Comparison of ENCODE assay signal across 8 cellular contexts in the genomic region with DNA sequence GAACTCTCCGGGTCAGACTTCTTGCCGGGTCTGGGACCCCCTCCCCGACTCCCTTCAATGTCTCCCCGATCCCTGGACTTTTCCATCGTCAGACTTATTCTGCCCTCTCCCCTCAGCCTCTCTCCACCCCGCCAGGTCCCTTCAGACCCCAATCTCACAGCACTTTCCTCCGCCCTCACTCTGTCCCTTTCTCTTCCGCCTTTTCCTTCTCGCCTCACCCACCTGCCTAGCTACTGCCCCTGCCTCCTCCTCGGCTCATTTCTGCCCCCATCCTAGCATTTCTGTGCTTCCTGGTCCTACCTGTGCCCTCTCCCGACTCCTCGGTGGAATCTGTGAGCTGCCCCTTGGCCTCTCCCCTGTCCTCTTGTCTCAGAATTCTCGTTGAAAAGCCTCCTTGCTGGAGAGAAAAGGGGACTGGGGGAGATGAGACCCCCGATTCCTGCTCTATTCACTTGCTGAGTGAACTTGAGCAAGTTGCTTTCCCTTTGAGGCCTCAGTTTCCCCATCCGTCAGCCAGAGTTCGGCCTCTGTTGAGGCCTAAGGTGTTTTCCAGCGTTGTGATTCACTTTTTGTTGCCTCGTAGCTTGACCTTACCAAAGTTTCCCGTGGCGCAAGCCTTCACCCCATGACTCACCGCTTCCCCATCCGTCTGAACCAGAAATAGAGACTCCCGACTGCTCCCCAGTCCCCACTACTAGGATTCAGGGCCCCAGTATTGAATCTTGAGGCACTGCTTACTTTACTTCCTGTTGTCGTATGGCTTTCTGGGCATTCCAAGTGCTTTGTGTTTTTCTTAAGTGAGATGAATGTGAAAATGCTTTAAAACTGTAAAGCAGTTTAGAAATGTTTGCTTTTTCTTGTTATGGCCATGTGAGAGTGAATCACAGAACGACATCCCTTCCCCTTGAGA. TPM values are rescaled to one million over a fixed set of nuclear protein-coding genes. Genes with fewer than 3 reads are reported as not detected.
DNase-seq lines count a peak whose midpoint lies in the region; ATAC-seq and TF ChIP-seq lines count a peak whose summit lies in the region.

No MANE protein-coding gene starts in this region.

- peak overlapping the region; percentile 73 to 92 (median 88) for H3K4me3 ChIP-seq in esophagus squamous epithelium
- H3K4me3 ChIP-seq in naive thymus-derived CD4-positive, alpha-beta T cell (ENCODE audit: low read length) = peak overlapping the region; percentile 74
- peak overlapping the region; percentile 83 for H3K4me3 ChIP-seq in thoracic aorta

- ATAC-seq in GM19395 (IDR thresholded peaks at IDR 0.05; ENCODE audit: unreplicated experiment) (peak; percentile 16), thoracic aorta (ENCODE audit: insufficient number of reproducible peaks, low FRiP score, low read depth) (peak; percentile 66)
- ATAC-seq in naive thymus-derived CD4-positive, alpha-beta T cell = peak; percentile 7

- intact Hi-C loops in esophagus squamous epithelium (cut with DNase I) = no loop called here
- intact Hi-C loops in naive thymus-derived CD4-positive, alpha-beta T cell (cut with micrococcal nuclease) = loop anchor here (1.0 to 10.0 kb wide), 21 partner anchors 40 to 1643 kb away; a partner anchor contains a TSS

- H3K27me3 Mint-ChIP-seq in naive thymus-derived CD4-positive, alpha-beta T cell = no peaks in the 10 kb centered on the region

- H3K27ac ChIP-seq in esophagus squamous epithelium = peak overlapping the region; percentile 90 to 99 (median 96)
- peak overlapping the region; percentile 95 for H3K27ac ChIP-seq in naive thymus-derived CD4-positive, alpha-beta T cell (ENCODE audit: low read depth, low read length)
- H3K27ac ChIP-seq in thoracic aorta = peak overlapping the region; percentile 92 to 96

- H3K36me3 Mint-ChIP-seq in naive thymus-derived CD4-positive, alpha-beta T cell = peaks cover 4 to 22% (median 9%) of the 10 kb centered on the region in 5 donors

- no peak for TF ChIP-seq POLR2A in esophagus squamous epithelium (IDR thresholded peaks at IDR 0.05)

- H3K9me3 Mint-ChIP-seq in naive thymus-derived CD4-positive, alpha-beta T cell = no peaks in the 10 kb centered on the region

- H3K27ac Mint-ChIP-seq in naive thymus-derived CD4-positive, alpha-beta T cell = peak overlapping the region; percentile 84 to 96 (median 91)

- peaks cover 20 to 59% (median 27%) of the 10 kb centered on the region in 3 donors for H3K4me1 ChIP-seq in esophagus squamous epithelium
- H3K4me1 ChIP-seq in naive thymus-derived CD4-positive, alpha-beta T cell (ENCODE audit: control insufficient read depth in 2 of 2, insufficient read depth in 2 of 2, low read length in 2 of 2) = peaks cover 22 to 23% of the 10 kb centered on the region in 2 donors
- H3K4me1 ChIP-seq in thoracic aorta (ENCODE audit: control insufficient read depth in 1 of 2, low read depth in 2 of 2) = peaks cover 19 to 40% of the 10 kb centered on the region in 2 donors

- POLR2A ChIA-PET in naive thymus-derived CD4-positive, alpha-beta T cell (lab: Charles Lee) = interaction anchor here (0.5 to 2.4 kb wide), 15 partner anchors 8 to 300 kb away, joined by 3 to 20 read pairs (median 3); a partner anchor contains a TSS

- peaks cover 45 to 56% (median 49%) of the 10 kb centered on the region in 7 donors for H3K4me1 Mint-ChIP-seq in naive thymus-derived CD4-positive, alpha-beta T cell

- CTCF ChIA-PET in naive thymus-derived CD4-positive, alpha-beta T cell (lab: Charles Lee) = interaction anchor here (0.7 to 2.4 kb wide), 4 partner anchors 8 to 316 kb away, joined by 3 to 6 read pairs (median 4); no protein-coding TSS in a partner anchor

- H3K27me3 ChIP-seq in esophagus squamous epithelium (no peaks in the 10 kb centered on the region), thoracic aorta (replicated peaks; ENCODE audit: insufficient read depth) (no peaks in the 10 kb centered on the region)
- no peaks in the 10 kb centered on the region for H3K27me3 ChIP-seq in naive thymus-derived CD4-positive, alpha-beta T cell (ENCODE audit: control insufficient read depth in 2 of 2, insufficient read depth in 2 of 2, low read length in 2 of 2)

- 1% methylated on average over 24 to 25 of the region's 25 CpGs for WGBS in esophagus squamous epithelium, 2 donors

- TF ChIP-seq CTCF in esophagus squamous epithelium (IDR thresholded peaks at IDR 0.05) = no peak
- TF ChIP-seq CTCF in thoracic aorta (IDR thresholded peaks at IDR 0.05) = no peak

- peak; percentile 81 for DNase-seq in AG08395 (ENCODE audit: low spot score)
- peak; percentile 77 for DNase-seq in MV-4-11 (lab: John Stamatoyannopoulos, UW)
- peak; percentile 67 for DNase-seq in activated CD8-positive, alpha-beta memory T cell treated with anti-CD3 and anti-CD28 coated beads for 24 hours
- no peak for DNase-seq in esophagus squamous epithelium (lab: John Stamatoyannopoulos, UW)
- DNase-seq in naive thymus-derived CD4-positive, alpha-beta T cell = peak in 7 of 9 donors; percentile 6 to 58 (median 16)
- DNase-seq in thoracic aorta (ENCODE audit: low spot score) = peak; percentile 63
- no peak for DNase-seq in islet precursor cell

- H3K36me3 ChIP-seq in esophagus squamous epithelium = peaks cover 0 to 7% (median 0%) of the 10 kb centered on the region in 3 donors
- peaks cover 0 to 12% (median 4%) of the 10 kb centered on the region in 3 experiments for H3K36me3 ChIP-seq in naive thymus-derived CD4-positive, alpha-beta T cell (ENCODE audit: control insufficient read depth in 2 of 3, insufficient read depth in 3 of 3, low read length in 3 of 3)
- H3K36me3 ChIP-seq in thoracic aorta = no peaks in the 10 kb centered on the region

- peak overlapping the region; percentile 89 to 100 (median 95) for H3K4me3 Mint-ChIP-seq in naive thymus-derived CD4-positive, alpha-beta T cell

- H3K9me3 ChIP-seq in esophagus squamous epithelium (no peaks in the 10 kb centered on the region), thoracic aorta (no peaks in the 10 kb centered on the region)
- H3K9me3 ChIP-seq in naive thymus-derived CD4-positive, alpha-beta T cell (ENCODE audit: control insufficient read depth in 2 of 3, low read length in 3 of 3) = no peaks in the 10 kb centered on the region

RNA-seq across cellular contexts. Expression of a gene that starts 0.9 kb away (rescaled TPM):
- total RNA-seq in esophagus squamous epithelium (100 to 1,000 TPM in 2 of 4 donors, 10 to 100 TPM in 2; 77.2 to 147 (median 107) TPM), thoracic aorta (100 to 1,000 TPM in 1 of 2 donors, 10 to 100 TPM in 1; 69.5 to 104 TPM)
- 10 to 100 TPM; 47.5 to 80.8 (median 54.4) TPM for total RNA-seq in naive thymus-derived CD4-positive, alpha-beta T cell
- 1 to 10 TPM; 4.9 to 5.2 TPM for polyA plus RNA-seq in naive thymus-derived CD4-positive, alpha-beta T cell

Comparison
In these comparisons a context has a peak if more than half of its experiments do, and no peak if none do; other contexts are left out.
1. DNase-seq: peak in AG08395 (single experiment), MV-4-11 (single experiment), activated CD8-positive, alpha-beta memory T cell treated with anti-CD3 and anti-CD28 coated beads for 24 hours (single experiment), naive thymus-derived CD4-positive, alpha-beta T cell (7 of 9) and thoracic aorta (single experiment); none in esophagus squamous epithelium (single experiment) and islet precursor cell (single experiment).
2. ATAC-seq: peak in every context shown above with its lines; median percentile 66 in thoracic aorta; 16 in GM19395; 7 in naive thymus-derived CD4-positive, alpha-beta T cell.
3. Peak in every context shown above with its lines, with median percentiles within 50 percentile points of each other: H3K27ac ChIP-seq and H3K4me3 ChIP-seq.